Comparison of ENCODE assay signal across 26 cellular contexts in genomic region chr1:215544566-215544965, GRCh38.
"Had no signal": no experiment of that assay in that cellular context is flagged by ENCODE, and none has a peak within 500 bp of the region (broad histone marks: within the 10 kb centered on the region; RNA-seq: fewer than 3 reads in every experiment).

No MANE protein-coding gene starts in this region.

- H3K36me3 Mint-ChIP-seq: activated naive CD8-positive, alpha-beta T cell treated with anti-CD3 and anti-CD28 coated beads, Interleukin-2, amount 10 ng/mL, durations not matched to agents 7 days and 5 days had no signal

- H3K4me3 ChIP-seq: breast epithelium, colonic mucosa, SJSA1 had no signal

- ATAC-seq: activated CD4-positive, CD25-positive, alpha-beta regulatory T cell treated with anti-CD3 and anti-CD28 coated beads, Interleukin-2, amount 50 U/mL, for 24 hours; activated CD8-positive, alpha-beta T cell treated with anti-CD3 and anti-CD28 coated beads for 36 hours; Panc1; Right ventricle myocardium inferior had no signal

- H3K4me3 Mint-ChIP-seq: activated CD8-positive, alpha-beta T cell treated with anti-CD3 and anti-CD28 coated beads for 36 hours; activated naive CD8-positive, alpha-beta T cell treated with anti-CD3 and anti-CD28 coated beads, Interleukin-2, amount 10 ng/mL, durations not matched to agents 7 days and 5 days; T-helper 1 cell treated with Interleukin-12 subunit alpha and Interleukin-12 subunit beta and Interleukin-4 antibody, amounts not matched to agents 30 μg/mL and 1 μg/mL, for 36 hours had no signal

- H3K27ac Mint-ChIP-seq: activated CD8-positive, alpha-beta T cell treated with anti-CD3 and anti-CD28 coated beads for 36 hours; activated naive CD8-positive, alpha-beta T cell treated with anti-CD3 and anti-CD28 coated beads, Interleukin-2, amount 10 ng/mL, durations not matched to agents 7 days and 5 days; T-helper 1 cell treated with Interleukin-12 subunit alpha and Interleukin-12 subunit beta and Interleukin-4 antibody, amounts not matched to agents 30 μg/mL and 1 μg/mL, for 36 hours had no signal

- DNase-seq: activated CD4-positive, alpha-beta T cell treated with anti-CD3 and anti-CD28 coated beads for 4 hours; activated CD8-positive, alpha-beta memory T cell treated with anti-CD3 and anti-CD28 coated beads, Interleukin-2, amount 50 U/mL, for 48 hours; activated CD8-positive, alpha-beta T cell treated with anti-CD3 and anti-CD28 coated beads for 36 hours; activated naive CD4-positive, alpha-beta T cell treated with anti-CD3 and anti-CD28 coated beads, Interleukin-2, amount 50 U/mL, for 16 hours; activated naive CD8-positive, alpha-beta T cell treated with anti-CD3 and anti-CD28 coated beads, Interleukin-2, amount 10 ng/mL, durations not matched to agents 7 days and 5 days; activated T-cell treated with anti-CD3 and anti-CD28 coated beads, Interleukin-2, amount 50 U/mL, for 1 hour; aorta; caudate nucleus; colonic mucosa; Karpas-422; MM.1S; NCI-H146; NCI-H187 treated with DMSO at 0.1 percent for 48 hours; NCI-H2081 treated with DMSO at 0.1 percent for 48 hours; NCI-H226; NCI-H510A treated with DMSO at 0.1 percent for 48 hours; NCI-H774; NK-92 treated with Interleukin-12 subunit alpha and Interleukin-12 subunit beta, amount 100 ng/mL, for 24 hours; OCI-M1; RPMI8226 had no signal

- H3K9me3 Mint-ChIP-seq: activated CD8-positive, alpha-beta T cell treated with anti-CD3 and anti-CD28 coated beads for 36 hours had no signal
